ENCODE assay signal across 8 cellular contexts in the genomic region with DNA sequence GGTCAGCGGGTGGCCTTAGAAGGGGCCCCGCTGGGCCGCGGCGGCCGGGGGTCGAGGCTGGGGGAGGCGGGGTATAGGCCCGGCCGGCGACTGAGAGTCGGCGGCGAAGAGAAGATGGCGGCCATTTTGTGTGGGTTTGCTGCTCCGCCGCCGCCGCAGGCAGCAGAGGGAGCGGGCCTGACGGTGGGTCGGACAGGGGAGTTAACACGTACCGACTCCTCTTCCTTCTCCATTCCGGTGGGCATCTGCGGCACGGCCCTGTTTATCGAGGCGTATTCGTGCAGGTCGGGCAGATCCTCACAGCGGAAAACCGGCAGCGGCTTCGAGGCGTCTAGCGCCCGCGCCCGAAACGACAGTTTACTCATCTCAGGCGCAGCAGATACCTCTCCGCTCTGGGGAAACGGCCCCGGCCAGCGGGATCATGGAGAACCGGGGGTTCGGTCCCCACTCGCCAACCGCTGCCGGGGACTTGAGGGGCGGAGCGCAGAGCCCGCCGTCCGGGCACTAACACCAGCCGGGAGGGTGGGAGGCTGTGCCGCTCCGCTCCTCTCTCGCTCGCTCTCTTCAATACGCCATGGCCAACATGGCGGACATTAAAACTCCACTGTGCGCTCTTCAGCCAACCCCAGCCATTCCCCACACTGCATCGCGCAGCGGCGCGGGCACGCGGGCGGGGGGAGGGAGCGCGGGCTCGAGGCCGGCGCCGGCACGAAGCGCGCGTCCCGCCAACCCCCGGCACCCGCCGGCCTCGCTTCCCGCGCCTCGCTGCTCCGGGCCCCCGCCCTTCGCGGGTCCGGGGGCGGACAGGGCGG. TPM values are rescaled to one million over a fixed set of nuclear protein-coding genes. Genes with fewer than 3 reads are reported as not detected.
A peak's percentile ranks its signal among the peaks of the same experiment; 100 is the strongest.
DNase-seq lines count a peak whose midpoint lies in the region; ATAC-seq, FAIRE-seq and TF ChIP-seq lines count a peak whose summit lies in the region.

A gene with protein sequence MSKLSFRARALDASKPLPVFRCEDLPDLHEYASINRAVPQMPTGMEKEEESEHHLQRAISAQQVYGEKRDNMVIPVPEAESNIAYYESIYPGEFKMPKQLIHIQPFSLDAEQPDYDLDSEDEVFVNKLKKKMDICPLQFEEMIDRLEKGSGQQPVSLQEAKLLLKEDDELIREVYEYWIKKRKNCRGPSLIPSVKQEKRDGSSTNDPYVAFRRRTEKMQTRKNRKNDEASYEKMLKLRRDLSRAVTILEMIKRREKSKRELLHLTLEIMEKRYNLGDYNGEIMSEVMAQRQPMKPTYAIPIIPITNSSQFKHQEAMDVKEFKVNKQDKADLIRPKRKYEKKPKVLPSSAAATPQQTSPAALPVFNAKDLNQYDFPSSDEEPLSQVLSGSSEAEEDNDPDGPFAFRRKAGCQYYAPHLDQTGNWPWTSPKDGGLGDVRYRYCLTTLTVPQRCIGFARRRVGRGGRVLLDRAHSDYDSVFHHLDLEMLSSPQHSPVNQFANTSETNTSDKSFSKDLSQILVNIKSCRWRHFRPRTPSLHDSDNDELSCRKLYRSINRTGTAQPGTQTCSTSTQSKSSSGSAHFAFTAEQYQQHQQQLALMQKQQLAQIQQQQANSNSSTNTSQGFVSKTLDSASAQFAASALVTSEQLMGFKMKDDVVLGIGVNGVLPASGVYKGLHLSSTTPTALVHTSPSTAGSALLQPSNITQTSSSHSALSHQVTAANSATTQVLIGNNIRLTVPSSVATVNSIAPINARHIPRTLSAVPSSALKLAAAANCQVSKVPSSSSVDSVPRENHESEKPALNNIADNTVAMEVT (minus strand): TSS at position 608 of the 812 bp plus-strand sequence. CDS start 243 bp downstream, at position 365.

- H3K4me1 Mint-ChIP-seq in central memory CD8-positive, alpha-beta T cell: peaks cover 54% of the 10 kb centered on the region

- intact Hi-C loops in kidney (cut with DNase I): no loop called here

- peaks cover 27% of the 10 kb centered on the region for H3K4me1 ChIP-seq in ACC112 (ENCODE audit: control insufficient read depth, insufficient read depth, low read length, unreplicated experiment)
- H3K4me1 ChIP-seq in kidney (ENCODE audit: control insufficient read depth in 1 of 2, insufficient read depth in 1 of 2, low read depth in 1 of 2, low read length in 2 of 2): peaks cover 15 to 16% of the 10 kb centered on the region in 2 donors

- peaks cover 48% of the 10 kb centered on the region for H3K79me2 ChIP-seq in ACC112 (ENCODE audit: control insufficient read depth, insufficient read depth, low read length, unreplicated experiment)

- H3K36me3 ChIP-seq in ACC112 (ENCODE audit: insufficient read depth, low read length): peaks cover 7% of the 10 kb centered on the region; the same call in 1 of the 2 replicates
- no peaks in the 10 kb centered on the region for H3K36me3 ChIP-seq in kidney (ENCODE audit: control insufficient read depth in 1 of 2, insufficient read depth in 2 of 2, low read length in 2 of 2)

- peaks cover 39% of the 10 kb centered on the region for H3K36me3 Mint-ChIP-seq in central memory CD8-positive, alpha-beta T cell (ENCODE audit: insufficient read depth)

- H3K27me3 ChIP-seq in ACC112 (ENCODE audit: insufficient read depth, low read length): no peaks in the 10 kb centered on the region

- no peaks in the 10 kb centered on the region for H3K9me3 Mint-ChIP-seq in central memory CD8-positive, alpha-beta T cell

- peak within 1 kb of the TSS; percentile 98 for H2AFZ ChIP-seq in ACC112 (ENCODE audit: low read length, unreplicated experiment)

- H3K9me3 ChIP-seq in kidney (ENCODE audit: control insufficient read depth in 1 of 2, low read length in 2 of 2): no peaks in the 10 kb centered on the region

- TF ChIP-seq CTCF in kidney (IDR thresholded peaks at IDR 0.05; ENCODE audit: borderline replicate concordance, extremely low read depth, insufficient read depth): no peak

- H3K27me3 Mint-ChIP-seq in central memory CD8-positive, alpha-beta T cell: no peaks in the 10 kb centered on the region

- no peak for FAIRE-seq in kidney (lab: Jason Lieb, UNC)

- ATAC-seq in GM18519 (IDR thresholded peaks at IDR 0.05; ENCODE audit: low FRiP score, unreplicated experiment) (peak; percentile 55), HG03045 (IDR thresholded peaks at IDR 0.05; ENCODE audit: unreplicated experiment) (peak; percentile 66)
- ATAC-seq in activated CD4-positive, CD25-positive, alpha-beta regulatory T cell treated with anti-CD3 and anti-CD28 coated beads, Interleukin-2, amount 50 U/mL, for 24 hours: peak; percentile 75 to 77
- peak; percentile 81 for ATAC-seq in central memory CD8-positive, alpha-beta T cell (replicated peaks; ENCODE audit: extremely low read depth, poor library complexity, severe bottlenecking)

- H3K27ac ChIP-seq in ACC112 (ENCODE audit: low read depth, low read length) (peak within 1 kb of the TSS; percentile 99), kidney (ENCODE audit: low read depth in 2 of 2, low read length in 2 of 2) (peak within 1 kb of the TSS; percentile 100)

- peak within 1 kb of the TSS; percentile 98 to 100 for H3K9ac ChIP-seq in kidney (ENCODE audit: low read length in 2 of 2)

- peak; percentile 80 for DNase-seq in NCI-H2171 treated with DMSO at 0.1 percent for 48 hours (lab: John Stamatoyannopoulos, UW)
- peak; percentile 81 to 84 for DNase-seq in central memory CD8-positive, alpha-beta T cell (ENCODE audit: low spot score in 2 of 2)
- DNase-seq in kidney: peak; percentile 96
- DNase-seq in stimulated activated CD4-positive, alpha-beta T cell treated with anti-CD3 and anti-CD28 coated beads, Interleukin-15, amount 100 ng/mL, for 24 hours: peak; percentile 87

- H3K27ac Mint-ChIP-seq in central memory CD8-positive, alpha-beta T cell (ENCODE audit: low read depth): peak within 1 kb of the TSS; percentile 95

- peak within 1 kb of the TSS; percentile 95 for H3K4me3 ChIP-seq in ACC112 (ENCODE audit: low read depth, low read length)
- peak within 1 kb of the TSS; percentile 91 to 96 for H3K4me3 ChIP-seq in kidney (ENCODE audit: low read length in 2 of 2)

- peak within 1 kb of the TSS; percentile 92 for H3K4me3 Mint-ChIP-seq in central memory CD8-positive, alpha-beta T cell

RNA-seq across cellular contexts. Expression of the gene that starts here (rescaled TPM):
- total RNA-seq in kidney: 42.6 TPM
- polyA plus RNA-seq in kidney (ENCODE audit: insufficient read depth, low read depth, low replicate concordance): 12.3 TPM

Comparison
In these comparisons a context has a peak if more than half of its experiments do, and no peak if none do; other contexts are left out.
1. Peak in every context shown above with its lines: DNase-seq, ATAC-seq, H3K4me3 ChIP-seq and H3K27ac ChIP-seq.